In genomic region chr19:447816-448546, GRCh38 we compare ENCODE assay signal across 1 cellular context.
TF ChIP-seq lines count a peak whose summit lies in the region.

No MANE protein-coding gene starts in this region.

TF ChIP-seq in K562, 482 proteins besides CTCF, POLR2A, EP300 and RAD21:
- peak; percentile 19; the same call in 1 of the 2 replicates for TF ChIP-seq BHLHE40 (IDR thresholded peaks at IDR 0.05; ENCODE audit: low read length)
- no peak for TF ChIP-seq ZBTB8A (IDR thresholded peaks at IDR 0.05; ENCODE audit: partially characterized antibody)
- no peak for TF ChIP-seq ZNF3 (CRISPR knock-in tag; IDR thresholded peaks at IDR 0.05)
- TF ChIP-seq, protein P1, sequence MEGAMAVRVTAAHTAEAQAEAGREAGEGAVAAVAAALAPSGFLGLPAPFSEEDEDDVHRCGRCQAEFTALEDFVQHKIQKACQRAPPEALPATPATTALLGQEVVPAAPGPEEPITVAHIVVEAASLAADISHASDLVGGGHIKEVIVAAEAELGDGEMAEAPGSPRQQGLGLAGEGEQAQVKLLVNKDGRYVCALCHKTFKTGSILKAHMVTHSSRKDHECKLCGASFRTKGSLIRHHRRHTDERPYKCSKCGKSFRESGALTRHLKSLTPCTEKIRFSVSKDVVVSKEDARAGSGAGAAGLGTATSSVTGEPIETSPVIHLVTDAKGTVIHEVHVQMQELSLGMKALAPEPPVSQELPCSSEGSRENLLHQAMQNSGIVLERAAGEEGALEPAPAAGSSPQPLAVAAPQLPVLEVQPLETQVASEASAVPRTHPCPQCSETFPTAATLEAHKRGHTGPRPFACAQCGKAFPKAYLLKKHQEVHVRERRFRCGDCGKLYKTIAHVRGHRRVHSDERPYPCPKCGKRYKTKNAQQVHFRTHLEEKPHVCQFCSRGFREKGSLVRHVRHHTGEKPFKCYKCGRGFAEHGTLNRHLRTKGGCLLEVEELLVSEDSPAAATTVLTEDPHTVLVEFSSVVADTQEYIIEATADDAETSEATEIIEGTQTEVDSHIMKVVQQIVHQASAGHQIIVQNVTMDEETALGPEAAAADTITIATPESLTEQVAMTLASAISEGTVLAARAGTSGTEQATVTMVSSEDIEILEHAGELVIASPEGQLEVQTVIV (CRISPR knock-in tag; IDR thresholded peaks at IDR 0.05; ENCODE audit: borderline replicate concordance) = no peak
